In genomic region chr4:92235741-92236140, GRCh38 we compare ENCODE assay signal across 23 cellular contexts.
DNase-seq lines count a peak whose midpoint lies in the region; ATAC-seq and TF ChIP-seq lines count a peak whose summit lies in the region.
"Had no signal": no experiment of that assay in that cellular context is flagged by ENCODE, and none has a peak within 500 bp of the region (broad histone marks: within the 10 kb centered on the region; RNA-seq: fewer than 3 reads in every experiment).

No MANE protein-coding gene starts in this region.

- H3K4me1 Mint-ChIP-seq in MCF 10A (ENCODE audit: insufficient read depth, unreplicated experiment): peaks cover 33% of the 10 kb centered on the region
- peaks cover 14% of the 10 kb centered on the region for H3K4me1 Mint-ChIP-seq in WTC11
- no peaks in the 10 kb centered on the region for H3K4me1 Mint-ChIP-seq in activated T-helper 1 cell treated with anti-CD3 and anti-CD28 coated beads, Interleukin-12 subunit alpha, Interleukin-12 subunit beta, Interleukin-2, Interleukin-4 antibody, amounts not matched to agents 30 ng/mL and 10 ng/mL and 1 ng/mL, durations not matched to agents 14 hours and 24 hours and 36 hours (ENCODE audit: low read depth)
- H3K4me1 Mint-ChIP-seq: T-helper 17 cell had no signal

- ATAC-seq in WTC11: peak; percentile 28; the same call in 1 of the 2 replicates
- no peak for ATAC-seq in HG03342 (IDR thresholded peaks at IDR 0.05; ENCODE audit: unreplicated experiment)
- no peak for ATAC-seq in GM19351 (IDR thresholded peaks at IDR 0.05; ENCODE audit: unreplicated experiment)
- ATAC-seq: activated CD8-positive, alpha-beta T cell treated with anti-CD3 and anti-CD28 coated beads for 36 hours; HepG2; T-helper 17 cell had no signal

- CTCF ChIA-PET in MCF 10A (lab: Yijun Ruan, JAX): no interaction called here
- CTCF ChIA-PET in WTC11 (lab: Charles Lee): no interaction called here

- no peaks in the 10 kb centered on the region for H3K36me3 ChIP-seq in breast epithelium
- H3K36me3 ChIP-seq: WERI-Rb-1 had no signal

- H3K4me1 ChIP-seq in breast epithelium: no peaks in the 10 kb centered on the region

- H3K27me3 ChIP-seq in breast epithelium: no peaks in the 10 kb centered on the region

- POLR2A ChIA-PET in MCF 10A (lab: Yijun Ruan, JAX) (no interaction called here), WTC11 (lab: Charles Lee) (no interaction called here)

- DNase-seq in MCF 10A (ENCODE audit: unreplicated experiment): no peak
- DNase-seq in breast epithelium (ENCODE audit: low spot score in 2 of 2): no peak
- no peak for DNase-seq in WTC11 (ENCODE audit: low spot score)
- DNase-seq in iris pigment epithelial cell (ENCODE audit: low read depth): peak; percentile 36
- DNase-seq in NCI-H1105 (lab: John Stamatoyannopoulos, UW): no peak
- DNase-seq in activated T-helper 1 cell treated with anti-CD3 and anti-CD28 coated beads, Interleukin-12 subunit alpha, Interleukin-12 subunit beta, Interleukin-2, Interleukin-4 antibody, amounts not matched to agents 30 ng/mL and 10 ng/mL and 1 ng/mL, durations not matched to agents 14 hours and 24 hours and 36 hours (ENCODE audit: low spot score): no peak
- DNase-seq: ACHN; activated CD8-positive, alpha-beta T cell treated with anti-CD3 and anti-CD28 coated beads for 36 hours; activated naive CD4-positive, alpha-beta T cell treated with Interleukin-2 at 50 U/mL for 16 hours; activated T-cell treated with anti-CD3 and anti-CD28 coated beads, Interleukin-2, amount 50 U/mL, for 1 hour; anterior cingulate cortex; C1 segment of cervical spinal cord; GOT3; NCI-H1417 treated with DMSO at 0.1 percent for 48 hours; SHP77 treated with DMSO at 0.1 percent for 48 hours; T-helper 17 cell; WERI-Rb-1 had no signal

- H3K4me3 ChIP-seq in breast epithelium: no peak overlapping the region
- H3K4me3 ChIP-seq: coronary artery had no signal

- H3K27ac ChIP-seq in breast epithelium: no peak overlapping the region
- H3K27ac ChIP-seq: coronary artery, WERI-Rb-1 had no signal

- no TSS peak for BruUV-seq in MCF 10A (replicated peaks; lab: Mats Ljungman, UMichigan)

- TF ChIP-seq POLR2A in breast epithelium (IDR thresholded peaks at IDR 0.05): no peak

- no peak for TF ChIP-seq CTCF in MCF 10A (IDR thresholded peaks at IDR 0.05; ENCODE audit: unreplicated experiment)
- TF ChIP-seq CTCF in breast epithelium (IDR thresholded peaks at IDR 0.05): no peak
- TF ChIP-seq CTCF in WTC11 (IDR thresholded peaks at IDR 0.05): no peak

- H3K9me3 Mint-ChIP-seq in MCF 10A (ENCODE audit: unreplicated experiment) (peaks cover 16% of the 10 kb centered on the region), WTC11 (peaks cover 14% of the 10 kb centered on the region)
- H3K9me3 Mint-ChIP-seq in activated T-helper 1 cell treated with anti-CD3 and anti-CD28 coated beads, Interleukin-12 subunit alpha, Interleukin-12 subunit beta, Interleukin-2, Interleukin-4 antibody, amounts not matched to agents 30 ng/mL and 10 ng/mL and 1 ng/mL, durations not matched to agents 14 hours and 24 hours and 36 hours: peaks cover 4% of the 10 kb centered on the region

- peak overlapping the region; percentile 72 for H3K27ac Mint-ChIP-seq in MCF 10A (ENCODE audit: low read depth, unreplicated experiment)
- no peak overlapping the region for H3K27ac Mint-ChIP-seq in WTC11
- H3K27ac Mint-ChIP-seq in activated T-helper 1 cell treated with anti-CD3 and anti-CD28 coated beads, Interleukin-12 subunit alpha, Interleukin-12 subunit beta, Interleukin-2, Interleukin-4 antibody, amounts not matched to agents 30 ng/mL and 10 ng/mL and 1 ng/mL, durations not matched to agents 14 hours and 24 hours and 36 hours: no peak overlapping the region
- H3K27ac Mint-ChIP-seq: activated CD8-positive, alpha-beta T cell treated with anti-CD3 and anti-CD28 coated beads for 36 hours; mesothelial cell of epicardium; nephron; T-helper 17 cell had no signal

- peaks cover 3% of the 10 kb centered on the region in 2 donors for H3K9me3 ChIP-seq in breast epithelium

- H3K4me3 Mint-ChIP-seq in MCF 10A (ENCODE audit: unreplicated experiment) (no peak overlapping the region), WTC11 (no peak overlapping the region)
- H3K4me3 Mint-ChIP-seq in activated T-helper 1 cell treated with anti-CD3 and anti-CD28 coated beads, Interleukin-12 subunit alpha, Interleukin-12 subunit beta, Interleukin-2, Interleukin-4 antibody, amounts not matched to agents 30 ng/mL and 10 ng/mL and 1 ng/mL, durations not matched to agents 14 hours and 24 hours and 36 hours: no peak overlapping the region
- H3K4me3 Mint-ChIP-seq: activated CD8-positive, alpha-beta T cell treated with anti-CD3 and anti-CD28 coated beads for 36 hours; mesothelial cell of epicardium; nephron; T-helper 17 cell had no signal

- H3K27me3 Mint-ChIP-seq in MCF 10A (ENCODE audit: insufficient read depth, unreplicated experiment) (no peaks in the 10 kb centered on the region), WTC11 (ENCODE audit: low read depth) (peaks cover 94% of the 10 kb centered on the region)
- H3K27me3 Mint-ChIP-seq in activated T-helper 1 cell treated with anti-CD3 and anti-CD28 coated beads, Interleukin-12 subunit alpha, Interleukin-12 subunit beta, Interleukin-2, Interleukin-4 antibody, amounts not matched to agents 30 ng/mL and 10 ng/mL and 1 ng/mL, durations not matched to agents 14 hours and 24 hours and 36 hours (ENCODE audit: insufficient read depth): no peaks in the 10 kb centered on the region
- H3K27me3 Mint-ChIP-seq: activated CD8-positive, alpha-beta T cell treated with anti-CD3 and anti-CD28 coated beads for 36 hours; T-helper 17 cell had no signal

- intact Hi-C loops in MCF 10A (cut with micrococcal nuclease) (no loop called here), breast epithelium (cut with DNase I; ENCODE audit: low total_unique reads) (loop anchor here (5.0 kb wide), 1 partner anchor 363 kb away; no protein-coding TSS in a partner anchor)
- intact Hi-C loops in activated T-helper 1 cell treated with anti-CD3 and anti-CD28 coated beads, Interleukin-12 subunit alpha, Interleukin-12 subunit beta, Interleukin-2, Interleukin-4 antibody, amounts not matched to agents 30 ng/mL and 10 ng/mL and 1 ng/mL, durations not matched to agents 14 hours and 24 hours and 36 hours (cut with micrococcal nuclease): no loop called here

- H3K36me3 Mint-ChIP-seq in MCF 10A (ENCODE audit: insufficient read depth, unreplicated experiment) (no peaks in the 10 kb centered on the region), WTC11 (peaks cover 13% of the 10 kb centered on the region)
- no peaks in the 10 kb centered on the region for H3K36me3 Mint-ChIP-seq in activated T-helper 1 cell treated with anti-CD3 and anti-CD28 coated beads, Interleukin-12 subunit alpha, Interleukin-12 subunit beta, Interleukin-2, Interleukin-4 antibody, amounts not matched to agents 30 ng/mL and 10 ng/mL and 1 ng/mL, durations not matched to agents 14 hours and 24 hours and 36 hours (ENCODE audit: low read depth)
- H3K36me3 Mint-ChIP-seq: mesothelial cell of epicardium had no signal

TF ChIP-seq in WTC11, 78 proteins besides CTCF, POLR2A, EP300 and RAD21 (continues in another document):
- TF ChIP-seq NR2C2 (CRISPR knock-in tag; IDR thresholded peaks at IDR 0.05) (no peak), E2F4 (CRISPR knock-in tag; IDR thresholded peaks at IDR 0.05; ENCODE audit: borderline replicate concordance, low read depth) (no peak), MLX (CRISPR knock-in tag; IDR thresholded peaks at IDR 0.05) (no peak), ZNF232 (CRISPR knock-in tag; IDR thresholded peaks at IDR 0.05) (no peak), ZNF671 (CRISPR knock-in tag; IDR thresholded peaks at IDR 0.05) (no peak), FOXP4 (CRISPR knock-in tag; IDR thresholded peaks at IDR 0.05) (no peak), GABPB1 (CRISPR knock-in tag; IDR thresholded peaks at IDR 0.05) (no peak)
